In the genomic region with DNA sequence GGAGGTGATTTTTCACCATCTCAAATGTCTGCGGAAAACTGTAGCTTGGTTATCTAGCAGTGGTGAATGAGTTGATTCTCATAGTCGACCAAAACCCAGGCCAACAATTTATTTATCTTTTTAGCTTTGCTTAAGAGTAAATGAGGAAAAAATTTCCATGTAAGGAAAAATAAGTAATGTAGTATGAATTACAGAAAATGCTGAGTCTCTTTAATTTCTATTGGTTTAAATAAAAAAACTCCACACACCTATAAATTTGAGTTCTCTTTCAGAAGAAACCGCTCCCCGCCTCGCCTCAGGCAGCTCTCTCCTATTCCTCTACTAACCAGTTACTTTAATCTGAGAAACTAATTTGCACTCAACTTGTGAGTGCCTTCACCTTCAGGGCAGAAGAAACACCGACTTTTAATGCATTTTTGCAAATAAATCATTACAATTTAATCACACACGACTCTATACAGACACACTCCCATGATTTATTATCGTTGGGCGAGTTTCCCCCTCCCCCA, we compare ENCODE assay signal across 8 cellular contexts. TPM values are rescaled to one million over a fixed set of nuclear protein-coding genes. Genes with fewer than 3 reads are reported as not detected.
A peak's percentile ranks its signal among the peaks of the same experiment; 100 is the strongest.
DNase-seq lines count a peak whose midpoint lies in the region; ATAC-seq and TF ChIP-seq lines count a peak whose summit lies in the region.

No MANE protein-coding gene starts in this region.

- H3K36me3 ChIP-seq in HUES6 (ENCODE audit: control insufficient read depth, insufficient read depth, low read length) (no peaks in the 10 kb centered on the region), colonic mucosa (no peaks in the 10 kb centered on the region)

- H3K4me3 ChIP-seq in HUES6 (ENCODE audit: low read depth, low read length) (peak overlapping the region; percentile 86), colonic mucosa (peak overlapping the region; percentile 85)

- H3K9ac ChIP-seq in HUES6 (ENCODE audit: low read length) = peak overlapping the region; percentile 86
- H3K9ac ChIP-seq in colonic mucosa (ENCODE audit: low read depth in 2 of 2, low read length in 2 of 2) = peak overlapping the region in 1 of 2 donors; percentile 92

- H3K27ac ChIP-seq in HUES6 (ENCODE audit: low read depth, low read length) = no peak overlapping the region
- no peak overlapping the region for H3K27ac ChIP-seq in colonic mucosa

- H3K27me3 Mint-ChIP-seq in nephron (ENCODE audit: low read depth) = peaks cover 63% of the 10 kb centered on the region

- peaks cover 9% of the 10 kb centered on the region for H3K9me3 Mint-ChIP-seq in nephron

- TF ChIP-seq CTCF in colonic mucosa (IDR thresholded peaks at IDR 0.05) (no peak), nephron (IDR thresholded peaks at IDR 0.05; ENCODE audit: unreplicated experiment in 3 of 3) (no peak)

- no peak for ATAC-seq in HG03520 (IDR thresholded peaks at IDR 0.05; ENCODE audit: unreplicated experiment)

- H3K27me3 ChIP-seq in HUES6 (ENCODE audit: control insufficient read depth, insufficient read depth, low read length) = peaks cover 54% of the 10 kb centered on the region
- H3K27me3 ChIP-seq in colonic mucosa = peaks cover 42% of the 10 kb centered on the region

- H3K4me1 ChIP-seq in HUES6 (ENCODE audit: control insufficient read depth, insufficient read depth, low read length) = peaks cover 8% of the 10 kb centered on the region; the same call in 1 of the 2 replicates
- peaks cover 13% of the 10 kb centered on the region for H3K4me1 ChIP-seq in colonic mucosa

- no peaks in the 10 kb centered on the region for H3K9me3 ChIP-seq in HUES6 (ENCODE audit: control insufficient read depth, insufficient read depth, low read depth, low read length)
- H3K9me3 ChIP-seq in colonic mucosa = no peaks in the 10 kb centered on the region

- intact Hi-C loops in colonic mucosa (cut with DNase I) = no loop called here

- peaks cover 36% of the 10 kb centered on the region for H3K4me1 Mint-ChIP-seq in nephron

- DNase-seq in NCI-H345 treated with DMSO at 0.1 percent for 48 hours (lab: John Stamatoyannopoulos, UW; ENCODE audit: unreplicated experiment) (peak; percentile 45), NCI-H345 (lab: John Stamatoyannopoulos, UW) (no peak), colonic mucosa (no peak), UCSD-AML1 (lab: John Stamatoyannopoulos, UW; ENCODE audit: unreplicated experiment) (no peak), DMS153 treated with DMSO at 0.1 percent for 48 hours (lab: John Stamatoyannopoulos, UW; ENCODE audit: unreplicated experiment) (no peak)

- H3K36me3 Mint-ChIP-seq in nephron (ENCODE audit: low read depth) = peaks cover 25% of the 10 kb centered on the region

- H3K27ac Mint-ChIP-seq in nephron = peak overlapping the region; percentile 7 to 93 (median 36)

- H3K4me3 Mint-ChIP-seq in nephron = peak overlapping the region; percentile 89 to 94 (median 94)

RNA-seq across cellular contexts. Expression of gene RSRC1, which starts 0.5 kb away (rescaled TPM):
- 10 to 100 TPM; 28.5 to 32.0 TPM for total RNA-seq in colonic mucosa

RNA-seq across cellular contexts. Expression of gene SHOX2, which starts 3.1 kb away (rescaled TPM):
- total RNA-seq in colonic mucosa = not detected
